ENCODE assay signal across 8 cellular contexts in the genomic region with DNA sequence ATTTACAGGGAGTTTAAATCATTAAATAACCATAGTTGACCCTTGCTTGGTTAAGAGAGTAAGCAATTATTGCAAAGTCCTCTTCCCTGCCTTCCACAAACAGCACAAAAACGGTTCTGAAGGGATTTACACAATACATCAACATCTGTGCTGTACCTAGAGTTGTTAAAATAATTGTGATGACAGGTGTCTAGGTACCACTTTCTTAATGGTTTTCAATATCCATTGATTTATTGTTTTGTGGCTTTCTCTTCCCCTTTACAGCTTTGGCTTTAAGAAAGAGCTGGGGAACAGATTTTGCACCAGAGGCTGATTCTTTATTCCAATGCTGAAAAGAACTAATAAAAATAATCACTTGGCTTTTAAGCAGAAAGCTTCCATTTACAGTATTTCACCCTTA. TPM values are rescaled to one million over a fixed set of nuclear protein-coding genes. Genes with fewer than 3 reads are reported as not detected.
DNase-seq lines count a peak whose midpoint lies in the region; ATAC-seq and TF ChIP-seq lines count a peak whose summit lies in the region.

No MANE protein-coding gene starts in this region.

- no peak for TF ChIP-seq CTCF in CD8-positive, alpha-beta T cell (IDR thresholded peaks at IDR 0.05)
- TF ChIP-seq CTCF in MM.1S (IDR thresholded peaks at IDR 0.05; ENCODE audit: low read length) (no peak), neutrophil (IDR thresholded peaks at IDR 0.05) (no peak), endothelial cell (IDR thresholded peaks at IDR 0.05; ENCODE audit: unreplicated experiment) (no peak)

- H3K4me1 Mint-ChIP-seq in CD8-positive, alpha-beta T cell (ENCODE audit: low read depth): peaks cover 25% of the 10 kb centered on the region
- peaks cover 13% of the 10 kb centered on the region for H3K4me1 Mint-ChIP-seq in endothelial cell (ENCODE audit: unreplicated experiment)

- no peaks in the 10 kb centered on the region for H3K9me2 ChIP-seq in MM.1S (replicated peaks; ENCODE audit: insufficient read depth, low read length)

- peak overlapping the region; percentile 94 for H3K4me2 ChIP-seq in MM.1S (ENCODE audit: low read depth, low read length)

- H4K20me1 ChIP-seq in MM.1S (ENCODE audit: insufficient read depth, low read length): no peaks in the 10 kb centered on the region

- H3K9ac ChIP-seq in MM.1S (ENCODE audit: low read length) (no peak overlapping the region), duodenal mucosa (ENCODE audit: low read depth in 1 of 2, low read length in 2 of 2) (peak overlapping the region in 1 of 2 donors; percentile 16)

- H3K27me3 ChIP-seq in CD8-positive, alpha-beta T cell (ENCODE audit: insufficient read depth, low read length): no peaks in the 10 kb centered on the region
- 0 out of 2 replicates have a peak, but pooled peaks cover 3% of the 10 kb centered on the region for H3K27me3 ChIP-seq in MM.1S (replicated peaks; ENCODE audit: insufficient read depth, low read length)
- no peaks in the 10 kb centered on the region for H3K27me3 ChIP-seq in duodenal mucosa (ENCODE audit: control insufficient read depth in 1 of 2, insufficient read depth in 2 of 2, low read length in 2 of 2)
- peaks cover 92% of the 10 kb centered on the region for H3K27me3 ChIP-seq in neutrophil

- H3K27me3 Mint-ChIP-seq in CD8-positive, alpha-beta T cell (ENCODE audit: low read depth): peaks cover 12% of the 10 kb centered on the region
- H3K27me3 Mint-ChIP-seq in endothelial cell (ENCODE audit: unreplicated experiment): peaks cover 12% of the 10 kb centered on the region

- POLR2A ChIA-PET in CD8-positive, alpha-beta T cell (lab: Charles Lee): interaction anchor here (0.7 to 1.4 kb wide), 4 partner anchors 15 to 1058 kb away, joined by 3 to 6 read pairs (median 3); no protein-coding TSS in a partner anchor

- ATAC-seq in CD8-positive, alpha-beta T cell: no peak

- H3K79me2 ChIP-seq in MM.1S (ENCODE audit: low read length): no peaks in the 10 kb centered on the region

- H3K27ac ChIP-seq in CD8-positive, alpha-beta T cell (ENCODE audit: low read depth, low read length): no peak overlapping the region
- H3K27ac ChIP-seq in MM.1S (ENCODE audit: low read length) (no peak overlapping the region), duodenal mucosa (ENCODE audit: low read depth, low read length) (no peak overlapping the region), neutrophil (no peak overlapping the region)

- DNase-seq in CD8-positive, alpha-beta T cell: no peak
- DNase-seq in MM.1S (no peak), NCI-H345 treated with DMSO at 0.1 percent for 48 hours (lab: John Stamatoyannopoulos, UW; ENCODE audit: unreplicated experiment) (no peak), T-helper 2 cell (no peak), endothelial cell (ENCODE audit: low spot score) (no peak)
- DNase-seq in central memory CD4-positive, alpha-beta T cell: no peak

- peaks cover 27% of the 10 kb centered on the region for H3K4me1 ChIP-seq in CD8-positive, alpha-beta T cell (ENCODE audit: insufficient read depth, low read length)
- H3K4me1 ChIP-seq in MM.1S (ENCODE audit: low read length) (peaks cover 3% of the 10 kb centered on the region; the same call in 1 of the 2 replicates), duodenal mucosa (ENCODE audit: control insufficient read depth in 1 of 2, insufficient read depth in 2 of 2, low read length in 2 of 2) (peaks cover 8 to 18% of the 10 kb centered on the region in 2 donors), neutrophil (ENCODE audit: control insufficient read depth in 1 of 2, insufficient read depth in 1 of 2, low read depth in 1 of 2, low read length in 1 of 2) (peaks cover 37 to 52% of the 10 kb centered on the region in 2 experiments)

- H3K4me3 Mint-ChIP-seq in CD8-positive, alpha-beta T cell: no peak overlapping the region
- no peak overlapping the region for H3K4me3 Mint-ChIP-seq in endothelial cell (ENCODE audit: unreplicated experiment)

- no peak overlapping the region for H3K27ac Mint-ChIP-seq in CD8-positive, alpha-beta T cell
- H3K27ac Mint-ChIP-seq in endothelial cell (ENCODE audit: unreplicated experiment): no peak overlapping the region

- H3K4me3 ChIP-seq in CD8-positive, alpha-beta T cell (ENCODE audit: low read depth, low read length): peak overlapping the region; percentile 66
- H3K4me3 ChIP-seq in MM.1S (ENCODE audit: low read length): peak overlapping the region; percentile 75
- H3K4me3 ChIP-seq in duodenal mucosa (ENCODE audit: low read depth in 1 of 2, low read length in 2 of 2): peak overlapping the region; percentile 95 to 98
- peak overlapping the region; percentile 66 to 70 for H3K4me3 ChIP-seq in neutrophil (ENCODE audit: low read depth in 1 of 2, low read length in 1 of 2)

- no peaks in the 10 kb centered on the region for H3K9me3 Mint-ChIP-seq in CD8-positive, alpha-beta T cell
- H3K9me3 Mint-ChIP-seq in endothelial cell (ENCODE audit: unreplicated experiment): no peaks in the 10 kb centered on the region

- H3K36me3 ChIP-seq in CD8-positive, alpha-beta T cell (ENCODE audit: insufficient read depth, low read length): no peaks in the 10 kb centered on the region
- no peaks in the 10 kb centered on the region for H3K36me3 ChIP-seq in MM.1S (replicated peaks; ENCODE audit: insufficient read depth, low read length)
- no peaks in the 10 kb centered on the region for H3K36me3 ChIP-seq in duodenal mucosa (ENCODE audit: control insufficient read depth in 1 of 2, insufficient read depth in 2 of 2, low read length in 2 of 2)
- no peaks in the 10 kb centered on the region for H3K36me3 ChIP-seq in neutrophil

- no peaks in the 10 kb centered on the region for H3K9me3 ChIP-seq in CD8-positive, alpha-beta T cell (ENCODE audit: low read length)
- H3K9me3 ChIP-seq in MM.1S (replicated peaks; ENCODE audit: insufficient read depth, low read length) (no peaks in the 10 kb centered on the region), duodenal mucosa (ENCODE audit: control insufficient read depth in 1 of 2, low read length in 2 of 2) (no peaks in the 10 kb centered on the region), neutrophil (no peaks in the 10 kb centered on the region)

- CTCF ChIA-PET in CD8-positive, alpha-beta T cell (lab: Charles Lee): interaction anchor here (0.6 to 2.4 kb wide), 4 partner anchors 1029 to 1501 kb away, joined by 3 to 23 read pairs (median 4); no protein-coding TSS in a partner anchor

- H3K36me3 Mint-ChIP-seq in CD8-positive, alpha-beta T cell: peaks cover 10% of the 10 kb centered on the region
- peaks cover 24% of the 10 kb centered on the region for H3K36me3 Mint-ChIP-seq in endothelial cell (ENCODE audit: low read depth, unreplicated experiment)

- H2AFZ ChIP-seq in MM.1S (ENCODE audit: low read length): peak overlapping the region; percentile 71

- intact Hi-C loops in CD8-positive, alpha-beta T cell (cut with DNase I, micrococcal nuclease): loop anchor here (5.0 to 10.0 kb wide), 4 partner anchors 801 to 1298 kb away; a partner anchor contains a TSS

- peaks cover 30% of the 10 kb centered on the region for H3F3A ChIP-seq in MM.1S (ENCODE audit: insufficient read depth, low read length)

RNA-seq across cellular contexts. Expression of a gene that starts 0.6 kb away (rescaled TPM):
- total RNA-seq in CD8-positive, alpha-beta T cell: 10 to 100 TPM; 20.2 to 20.4 TPM
- total RNA-seq in endothelial cell (ENCODE audit: unreplicated experiment): 132 TPM
